In the genomic region with DNA sequence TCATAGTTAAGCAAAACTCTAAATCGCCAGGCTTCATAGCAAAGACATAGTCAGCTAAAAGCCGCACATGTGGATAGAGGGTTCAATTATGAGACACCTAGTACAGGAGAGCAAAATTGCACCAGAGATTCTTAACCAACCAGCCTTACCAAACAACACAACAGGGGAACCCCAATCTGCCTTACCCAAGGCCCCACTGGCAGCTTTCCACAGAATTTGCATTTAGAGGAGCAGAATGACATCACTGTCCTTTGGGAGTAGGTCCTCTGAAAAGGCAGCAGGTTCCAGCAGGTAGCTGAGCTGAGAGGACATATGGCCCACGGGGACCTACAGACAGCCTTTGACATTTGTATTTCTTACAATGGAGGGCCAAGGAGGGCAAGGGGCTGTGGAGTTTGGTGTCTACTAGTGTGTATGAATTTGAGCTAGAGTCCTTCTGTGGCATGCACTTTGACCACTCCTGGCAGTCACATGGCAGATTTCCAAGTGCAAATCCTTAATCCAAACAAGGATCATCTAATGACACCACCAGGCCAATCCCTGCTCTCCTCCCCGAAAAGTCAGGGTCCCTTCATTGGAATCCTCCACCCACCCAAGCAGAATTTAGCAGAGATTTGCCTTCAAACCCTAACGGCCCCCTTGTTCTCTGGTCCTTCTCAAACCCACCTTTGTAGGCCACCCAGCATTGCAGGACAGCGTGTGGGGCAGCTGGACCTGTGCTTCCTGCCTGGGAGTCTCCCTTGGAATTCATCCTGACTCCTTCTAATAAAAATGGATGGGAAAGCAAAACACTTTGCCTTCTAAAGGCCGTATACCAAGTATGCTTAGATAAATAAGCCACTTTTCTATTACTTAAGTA, we compare ENCODE assay signal across 10 cellular contexts.
DNase-seq lines count a peak whose midpoint lies in the region; ATAC-seq and TF ChIP-seq lines count a peak whose summit lies in the region.
"Had no signal": no experiment of that assay in that cellular context is flagged by ENCODE, and none has a peak within 500 bp of the region (broad histone marks: within the 10 kb centered on the region; RNA-seq: fewer than 3 reads in every experiment).

No MANE protein-coding gene starts in this region.

- intact Hi-C loops in activated T-helper 2 cell treated with anti-CD3 and anti-CD28 coated beads, Interferon-gamma antibody, Interleukin-2, Interleukin-4, amounts not matched to agents 10 μg/mL and 5 μg/mL and 100 μg/mL, durations not matched to agents 14 hours and 24 hours and 36 hours (cut with micrococcal nuclease): loop anchor here (2.0 kb wide), 1 partner anchor 54 kb away; no protein-coding TSS in a partner anchor
- intact Hi-C loops in activated naive CD4-positive, alpha-beta T cell treated with anti-CD3 and anti-CD28 coated beads for 36 hours (cut with micrococcal nuclease): no loop called here
- intact Hi-C loops in sciatic nerve (cut with DNase I): no loop called here

- DNase-seq in GM13976 (ENCODE audit: low spot score) (peak; percentile 45), GM20000 (ENCODE audit: low spot score) (peak; percentile 44), nucleus accumbens (lab: John Stamatoyannopoulos, UW) (no peak), sciatic nerve (ENCODE audit: low spot score) (no peak), iPS-NIHi7 (ENCODE audit: extremely low spot score) (no peak)
- no peak for DNase-seq in activated T-helper 2 cell treated with anti-CD3 and anti-CD28 coated beads, Interferon-gamma antibody, Interleukin-2, Interleukin-4, amounts not matched to agents 10 μg/mL and 5 μg/mL and 100 μg/mL, durations not matched to agents 14 hours and 24 hours and 36 hours (ENCODE audit: low spot score)
- no peak for DNase-seq in activated naive CD4-positive, alpha-beta T cell treated with anti-CD3 and anti-CD28 coated beads for 36 hours
- DNase-seq: DMS153, upper lobe of right lung had no signal

- peak; percentile 97 for ATAC-seq in HG03108 (IDR thresholded peaks at IDR 0.05; ENCODE audit: unreplicated experiment)
- no peak for ATAC-seq in sciatic nerve
- ATAC-seq: upper lobe of right lung had no signal

- H3K36me3 Mint-ChIP-seq in activated T-helper 2 cell treated with anti-CD3 and anti-CD28 coated beads, Interferon-gamma antibody, Interleukin-2, Interleukin-4, amounts not matched to agents 10 μg/mL and 5 μg/mL and 100 μg/mL, durations not matched to agents 14 hours and 24 hours and 36 hours (ENCODE audit: low read depth): peaks cover 65% of the 10 kb centered on the region
- H3K36me3 Mint-ChIP-seq in activated naive CD4-positive, alpha-beta T cell treated with anti-CD3 and anti-CD28 coated beads for 36 hours (ENCODE audit: low read depth): peaks cover 10% of the 10 kb centered on the region

- TF ChIP-seq CTCF in GM13976 (IDR thresholded peaks at IDR 0.05; ENCODE audit: borderline replicate concordance, control extremely low read depth, extremely low read depth, insufficient read depth, missing control alignments) (no peak), GM20000 (IDR thresholded peaks at IDR 0.05; ENCODE audit: extremely low read depth, missing control alignments) (no peak)

- H3K9me3 Mint-ChIP-seq in activated T-helper 2 cell treated with anti-CD3 and anti-CD28 coated beads, Interferon-gamma antibody, Interleukin-2, Interleukin-4, amounts not matched to agents 10 μg/mL and 5 μg/mL and 100 μg/mL, durations not matched to agents 14 hours and 24 hours and 36 hours: no peaks in the 10 kb centered on the region
- no peaks in the 10 kb centered on the region for H3K9me3 Mint-ChIP-seq in activated naive CD4-positive, alpha-beta T cell treated with anti-CD3 and anti-CD28 coated beads for 36 hours

- H3K4me1 Mint-ChIP-seq in activated T-helper 2 cell treated with anti-CD3 and anti-CD28 coated beads, Interferon-gamma antibody, Interleukin-2, Interleukin-4, amounts not matched to agents 10 μg/mL and 5 μg/mL and 100 μg/mL, durations not matched to agents 14 hours and 24 hours and 36 hours (ENCODE audit: low read depth): peaks cover 48% of the 10 kb centered on the region
- peaks cover 4% of the 10 kb centered on the region for H3K4me1 Mint-ChIP-seq in activated naive CD4-positive, alpha-beta T cell treated with anti-CD3 and anti-CD28 coated beads for 36 hours (ENCODE audit: low read depth)

- CTCF ChIA-PET in activated naive CD4-positive, alpha-beta T cell treated with anti-CD3 and anti-CD28 coated beads for 36 hours (lab: Charles Lee): no interaction called here

- in situ Hi-C loops in GM13976 (cut with MboI; ENCODE audit: low sequenced_read_pairs, unreplicated experiment): no loop called here

- no peak overlapping the region for H3K4me3 Mint-ChIP-seq in activated T-helper 2 cell treated with anti-CD3 and anti-CD28 coated beads, Interferon-gamma antibody, Interleukin-2, Interleukin-4, amounts not matched to agents 10 μg/mL and 5 μg/mL and 100 μg/mL, durations not matched to agents 14 hours and 24 hours and 36 hours (ENCODE audit: low read depth)
- no peak overlapping the region for H3K4me3 Mint-ChIP-seq in activated naive CD4-positive, alpha-beta T cell treated with anti-CD3 and anti-CD28 coated beads for 36 hours

- H3K27me3 Mint-ChIP-seq in activated T-helper 2 cell treated with anti-CD3 and anti-CD28 coated beads, Interferon-gamma antibody, Interleukin-2, Interleukin-4, amounts not matched to agents 10 μg/mL and 5 μg/mL and 100 μg/mL, durations not matched to agents 14 hours and 24 hours and 36 hours (ENCODE audit: low read depth): no peaks in the 10 kb centered on the region
- H3K27me3 Mint-ChIP-seq in activated naive CD4-positive, alpha-beta T cell treated with anti-CD3 and anti-CD28 coated beads for 36 hours (ENCODE audit: low read depth): no peaks in the 10 kb centered on the region

- H3K27ac Mint-ChIP-seq in activated T-helper 2 cell treated with anti-CD3 and anti-CD28 coated beads, Interferon-gamma antibody, Interleukin-2, Interleukin-4, amounts not matched to agents 10 μg/mL and 5 μg/mL and 100 μg/mL, durations not matched to agents 14 hours and 24 hours and 36 hours: peak overlapping the region; percentile 12
- H3K27ac Mint-ChIP-seq in activated naive CD4-positive, alpha-beta T cell treated with anti-CD3 and anti-CD28 coated beads for 36 hours: no peak overlapping the region

Comparison
In these comparisons a context has a peak if more than half of its experiments do, and no peak if none do; other contexts are left out.
1. DNase-seq: peak in GM13976 (single experiment) and GM20000 (single experiment); none in activated T-helper 2 cell treated with anti-CD3 and anti-CD28 coated beads, Interferon-gamma antibody, Interleukin-2, Interleukin-4, amounts not matched to agents 10 μg/mL and 5 μg/mL and 100 μg/mL, durations not matched to agents 14 hours and 24 hours and 36 hours (single experiment), activated naive CD4-positive, alpha-beta T cell treated with anti-CD3 and anti-CD28 coated beads for 36 hours (single experiment), nucleus accumbens (0 of 56), sciatic nerve (single experiment) and iPS-NIHi7 (single experiment).